ENCODE assay signal across 15 cellular contexts in the genomic region with DNA sequence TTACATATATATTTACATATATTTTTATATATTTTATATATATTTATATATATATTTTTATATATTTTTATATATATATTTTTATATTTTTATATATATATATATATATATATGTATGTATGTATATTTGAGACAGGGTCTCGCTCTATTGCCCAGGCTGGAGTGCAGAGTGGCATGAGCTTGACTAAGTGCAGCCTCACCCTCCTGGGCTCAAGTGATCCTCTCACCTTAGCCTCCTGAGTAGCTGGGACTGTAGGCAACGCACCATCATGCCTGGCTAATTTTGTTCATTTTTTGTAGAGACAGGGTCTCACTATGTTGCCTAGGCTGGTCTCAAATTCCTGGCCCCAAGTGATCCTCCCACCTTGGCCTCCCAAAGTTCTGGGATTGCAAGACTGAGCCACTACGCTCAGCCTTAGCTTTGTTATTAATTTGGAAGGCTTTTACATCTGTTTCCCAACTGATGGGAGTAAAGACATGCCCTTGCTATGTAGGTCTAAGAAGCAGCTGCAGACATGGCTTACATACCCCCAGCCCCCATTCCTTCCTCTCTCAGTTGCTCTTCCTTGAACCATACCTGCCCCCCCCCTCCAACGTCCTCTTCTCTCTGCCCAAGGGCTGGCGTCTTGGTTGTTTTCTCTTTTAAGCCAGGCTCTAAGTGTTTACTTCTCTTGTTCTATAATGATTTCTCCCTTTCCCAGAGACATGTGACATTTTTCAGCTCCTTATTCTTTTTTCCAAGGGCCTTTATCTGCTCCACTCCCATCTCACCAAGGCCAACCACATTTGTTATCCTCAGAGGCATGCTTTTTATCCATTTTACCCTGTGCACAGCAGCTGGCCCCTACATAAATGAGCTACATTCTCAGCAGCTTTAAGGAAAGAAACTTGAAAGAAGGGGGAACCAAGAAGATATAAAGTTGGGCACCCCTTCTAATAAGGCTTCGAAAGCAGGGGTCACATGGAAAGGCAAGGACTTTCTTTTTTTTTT.
"Had no signal": no experiment of that assay in that cellular context is flagged by ENCODE, and none has a peak within 500 bp of the region (broad histone marks: within the 10 kb centered on the region; RNA-seq: fewer than 3 reads in every experiment).

No MANE protein-coding gene starts in this region.

- H3K27ac ChIP-seq: gastrocnemius medialis, ovary, transverse colon, WERI-Rb-1 had no signal

- H3K4me3 Mint-ChIP-seq: activated T-cell treated with anti-CD3 and anti-CD28 coated beads, Interleukin-2, amount 50 U/mL, for 4 hours; neural crest cell; T-cell had no signal

- ATAC-seq: activated T-cell treated with anti-CD3 and anti-CD28 coated beads, Interleukin-2, amount 50 U/mL, for 4 hours; gastrocnemius medialis; left ventricle myocardium superior; T-cell had no signal

- H3K4me3 ChIP-seq: gastrocnemius medialis, ovary, transverse colon had no signal

- H3K9me3 ChIP-seq: gastrocnemius medialis, ovary, transverse colon had no signal

- H3K9me3 Mint-ChIP-seq: neural crest cell had no signal

- H3K27me3 ChIP-seq: gastrocnemius medialis, ovary, transverse colon had no signal

- DNase-seq: activated CD4-positive, alpha-beta T cell treated with anti-CD3 and anti-CD28 coated beads, Interleukin-2, amount 50 U/mL, for 1 hour; activated T-cell treated with anti-CD3 and anti-CD28 coated beads, Interleukin-2, amount 50 U/mL, for 4 hours; central memory CD4-positive, alpha-beta T cell; cortex of kidney; effector CD8-positive, alpha-beta T cell; gastrocnemius medialis; kidney; left ventricle myocardium superior; mesendoderm; ovary; T-cell; T1000; transverse colon; WERI-Rb-1 had no signal

- H3K27me3 Mint-ChIP-seq: T-cell had no signal

- H3K27ac Mint-ChIP-seq: T-cell had no signal

- H3K36me3 ChIP-seq: gastrocnemius medialis, ovary, transverse colon, WERI-Rb-1 had no signal

- H3K4me1 ChIP-seq: gastrocnemius medialis, transverse colon had no signal
